Comparison of ENCODE assay signal across 2 cellular contexts in genomic region chr2:237602409-237602808, GRCh38.
TF ChIP-seq lines count a peak whose summit lies in the region.

No MANE protein-coding gene starts in this region.

TF ChIP-seq in IMR-90, 13 proteins besides CTCF, POLR2A, EP300 and RAD21:
- TF ChIP-seq SMC3 (IDR thresholded peaks at IDR 0.05; ENCODE audit: low read depth, low read length) = no peak
- no peak for TF ChIP-seq RCOR1 (IDR thresholded peaks at IDR 0.05; ENCODE audit: insufficient replicate concordance, low read length)
- no peak for TF ChIP-seq RFX5 (IDR thresholded peaks at IDR 0.05; ENCODE audit: low read depth, low read length)
- no peak for TF ChIP-seq MAFK (IDR thresholded peaks at IDR 0.05; ENCODE audit: low read depth, low read length)
- TF ChIP-seq MXI1 (IDR thresholded peaks at IDR 0.05; ENCODE audit: borderline replicate concordance, low read depth, low read length) = no peak
- no peak for TF ChIP-seq MAZ (IDR thresholded peaks at IDR 0.05; ENCODE audit: borderline replicate concordance, low read depth, low read length)
- no peak for TF ChIP-seq BHLHE40 (IDR thresholded peaks at IDR 0.05; ENCODE audit: low read depth, low read length)
- no peak for TF ChIP-seq FOS (IDR thresholded peaks at IDR 0.05; ENCODE audit: low read depth, low read length)
- no peak for TF ChIP-seq NFE2L2 (IDR thresholded peaks at IDR 0.05; ENCODE audit: low read depth, low read length)
- no peak for TF ChIP-seq CHD1 (IDR thresholded peaks at IDR 0.05; ENCODE audit: low read depth, low read length)
- TF ChIP-seq CEBPB (IDR thresholded peaks at IDR 0.05; ENCODE audit: low read depth, low read length) = no peak
- TF ChIP-seq ELK1 (IDR thresholded peaks at IDR 0.05; ENCODE audit: borderline replicate concordance, low read depth, low read length) = no peak
- TF ChIP-seq USF2 (IDR thresholded peaks at IDR 0.05; ENCODE audit: low read depth, low read length) = no peak

TF ChIP-seq in H1, 55 proteins besides CTCF, POLR2A, EP300 and RAD21:
- TF ChIP-seq POU5F1 (IDR thresholded peaks at IDR 0.05; ENCODE audit: low read depth, low read length) (no peak), NRF1 (IDR thresholded peaks at IDR 0.05; ENCODE audit: low read depth, low read length) (no peak), MAFK (IDR thresholded peaks at IDR 0.05; ENCODE audit: low read depth, low read length) (no peak)
- TF ChIP-seq, protein P1, sequence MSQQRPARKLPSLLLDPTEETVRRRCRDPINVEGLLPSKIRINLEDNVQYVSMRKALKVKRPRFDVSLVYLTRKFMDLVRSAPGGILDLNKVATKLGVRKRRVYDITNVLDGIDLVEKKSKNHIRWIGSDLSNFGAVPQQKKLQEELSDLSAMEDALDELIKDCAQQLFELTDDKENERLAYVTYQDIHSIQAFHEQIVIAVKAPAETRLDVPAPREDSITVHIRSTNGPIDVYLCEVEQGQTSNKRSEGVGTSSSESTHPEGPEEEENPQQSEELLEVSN (IDR thresholded peaks at IDR 0.05) = peak; percentile 55; the same call in 1 of the 2 replicates
